In genomic region chr14:95424533-95424932, GRCh38 we compare ENCODE assay signal across 1 cellular context.
TF ChIP-seq lines count a peak whose summit lies in the region.

No MANE protein-coding gene starts in this region.

TF ChIP-seq in K562, 482 proteins besides CTCF, POLR2A, EP300 and RAD21 (continued from another document and continues in another):
- TF ChIP-seq GMEB1 (CRISPR knock-in tag; IDR thresholded peaks at IDR 0.05) (no peak), TCF3 (CRISPR knock-in tag; IDR thresholded peaks at IDR 0.05) (peak; percentile 38; the same call in 1 of the 2 replicates), NKRF (IDR thresholded peaks at IDR 0.05; ENCODE audit: borderline replicate concordance) (no peak), FOXK2 (conservative IDR thresholded peaks at IDR 0.05 in 1 of 2, IDR thresholded peaks at IDR 0.05 in 1 of 2; ENCODE audit: low read depth in 2 of 2) (no peak), NCOA6 (IDR thresholded peaks at IDR 0.05) (no peak), TEAD4 (IDR thresholded peaks at IDR 0.05; ENCODE audit: low read length) (peak; percentile 41; the same call in 1 of the 2 replicates), TEAD4 (CRISPR knock-in tag; IDR thresholded peaks at IDR 0.05; ENCODE audit: borderline replicate concordance) (no peak), ZNF830 (CRISPR knock-in tag; IDR thresholded peaks at IDR 0.05) (no peak), HMGXB4 (CRISPR knock-in tag; IDR thresholded peaks at IDR 0.05) (no peak), PHF20 (IDR thresholded peaks at IDR 0.05; ENCODE audit: partially characterized antibody) (no peak), SRSF7 (optimal IDR thresholded peaks at IDR 0.05; ENCODE audit: low read depth, low read length) (no peak), ELK3 (CRISPR knock-in tag; IDR thresholded peaks at IDR 0.05) (no peak), ZNF76 (CRISPR knock-in tag; IDR thresholded peaks at IDR 0.05; ENCODE audit: borderline replicate concordance) (no peak), ZNF175 (CRISPR knock-in tag; IDR thresholded peaks at IDR 0.05; ENCODE audit: low read depth) (no peak), CREB3L1 (IDR thresholded peaks at IDR 0.05; ENCODE audit: borderline replicate concordance, low read depth) (no peak), STAT5A (IDR thresholded peaks at IDR 0.05; ENCODE audit: borderline replicate concordance, low read length) (no peak), L3MBTL2 (IDR thresholded peaks at IDR 0.05) (peak; percentile 36; the same call in 1 of the 2 replicates), STAG1 (CRISPR knock-in tag; IDR thresholded peaks at IDR 0.05; ENCODE audit: borderline replicate concordance) (no peak), PML (IDR thresholded peaks at IDR 0.05; ENCODE audit: low read length) (no peak), ZNF174 (CRISPR knock-in tag; IDR thresholded peaks at IDR 0.05) (no peak), TOE1 (IDR thresholded peaks at IDR 0.05; ENCODE audit: borderline replicate concordance) (no peak), TOE1 (CRISPR knock-in tag; IDR thresholded peaks at IDR 0.05; ENCODE audit: borderline replicate concordance, low read depth) (no peak), HIVEP1 (CRISPR knock-in tag; IDR thresholded peaks at IDR 0.05) (no peak), MYC (IDR thresholded peaks at IDR 0.05; ENCODE audit: low read depth, low read length) (peak; percentile 36; the same call in 1 of the 2 replicates), MYC (CRISPR knock-in tag; IDR thresholded peaks at IDR 0.05; ENCODE audit: borderline replicate concordance, low read depth) (no peak), ATF7 (IDR thresholded peaks at IDR 0.05) (peak; percentile 32; the same call in 1 of the 2 replicates), MTA2 (IDR thresholded peaks at IDR 0.05; ENCODE audit: low read depth) (no peak), ATF1 (CRISPR knock-in tag; IDR thresholded peaks at IDR 0.05) (no peak), ATF1 (tag; IDR thresholded peaks at IDR 0.05) (peak; percentile 19; the same call in 1 of the 2 replicates), CREM (IDR thresholded peaks at IDR 0.05; ENCODE audit: low read depth) (peak; percentile 46; the same call in 1 of the 2 replicates), ZBTB33 (CRISPR knock-in tag; IDR thresholded peaks at IDR 0.05) (no peak), ADNP (tag; IDR thresholded peaks at IDR 0.05) (no peak)
- TF ChIP-seq, protein P1, sequence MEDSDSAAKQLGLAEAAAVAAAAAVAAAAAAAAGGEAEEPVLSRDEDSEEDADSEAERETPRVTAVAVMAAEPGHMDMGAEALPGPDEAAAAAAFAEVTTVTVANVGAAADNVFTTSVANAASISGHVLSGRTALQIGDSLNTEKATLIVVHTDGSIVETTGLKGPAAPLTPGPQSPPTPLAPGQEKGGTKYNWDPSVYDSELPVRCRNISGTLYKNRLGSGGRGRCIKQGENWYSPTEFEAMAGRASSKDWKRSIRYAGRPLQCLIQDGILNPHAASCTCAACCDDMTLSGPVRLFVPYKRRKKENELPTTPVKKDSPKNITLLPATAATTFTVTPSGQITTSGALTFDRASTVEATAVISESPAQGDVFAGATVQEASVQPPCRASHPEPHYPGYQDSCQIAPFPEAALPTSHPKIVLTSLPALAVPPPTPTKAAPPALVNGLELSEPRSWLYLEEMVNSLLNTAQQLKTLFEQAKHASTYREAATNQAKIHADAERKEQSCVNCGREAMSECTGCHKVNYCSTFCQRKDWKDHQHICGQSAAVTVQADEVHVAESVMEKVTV (CRISPR knock-in tag; IDR thresholded peaks at IDR 0.05): no peak
- TF ChIP-seq, protein P2, sequence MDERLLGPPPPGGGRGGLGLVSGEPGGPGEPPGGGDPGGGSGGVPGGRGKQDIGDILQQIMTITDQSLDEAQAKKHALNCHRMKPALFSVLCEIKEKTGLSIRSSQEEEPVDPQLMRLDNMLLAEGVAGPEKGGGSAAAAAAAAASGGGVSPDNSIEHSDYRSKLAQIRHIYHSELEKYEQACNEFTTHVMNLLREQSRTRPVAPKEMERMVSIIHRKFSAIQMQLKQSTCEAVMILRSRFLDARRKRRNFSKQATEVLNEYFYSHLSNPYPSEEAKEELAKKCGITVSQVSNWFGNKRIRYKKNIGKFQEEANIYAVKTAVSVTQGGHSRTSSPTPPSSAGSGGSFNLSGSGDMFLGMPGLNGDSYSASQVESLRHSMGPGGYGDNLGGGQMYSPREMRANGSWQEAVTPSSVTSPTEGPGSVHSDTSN (CRISPR knock-in tag; IDR thresholded peaks at IDR 0.05; ENCODE audit: low read depth): no peak
- TF ChIP-seq, protein P2 (tag; conservative IDR thresholded peaks at IDR 0.05; ENCODE audit: low read depth): no peak
- TF ChIP-seq, protein P3, sequence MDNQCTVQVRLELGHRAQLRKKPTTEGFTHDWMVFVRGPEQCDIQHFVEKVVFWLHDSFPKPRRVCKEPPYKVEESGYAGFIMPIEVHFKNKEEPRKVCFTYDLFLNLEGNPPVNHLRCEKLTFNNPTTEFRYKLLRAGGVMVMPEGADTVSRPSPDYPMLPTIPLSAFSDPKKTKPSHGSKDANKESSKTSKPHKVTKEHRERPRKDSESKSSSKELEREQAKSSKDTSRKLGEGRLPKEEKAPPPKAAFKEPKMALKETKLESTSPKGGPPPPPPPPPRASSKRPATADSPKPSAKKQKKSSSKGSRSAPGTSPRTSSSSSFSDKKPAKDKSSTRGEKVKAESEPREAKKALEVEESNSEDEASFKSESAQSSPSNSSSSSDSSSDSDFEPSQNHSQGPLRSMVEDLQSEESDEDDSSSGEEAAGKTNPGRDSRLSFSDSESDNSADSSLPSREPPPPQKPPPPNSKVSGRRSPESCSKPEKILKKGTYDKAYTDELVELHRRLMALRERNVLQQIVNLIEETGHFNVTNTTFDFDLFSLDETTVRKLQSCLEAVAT (IDR thresholded peaks at IDR 0.05): no peak
- TF ChIP-seq, protein P4, sequence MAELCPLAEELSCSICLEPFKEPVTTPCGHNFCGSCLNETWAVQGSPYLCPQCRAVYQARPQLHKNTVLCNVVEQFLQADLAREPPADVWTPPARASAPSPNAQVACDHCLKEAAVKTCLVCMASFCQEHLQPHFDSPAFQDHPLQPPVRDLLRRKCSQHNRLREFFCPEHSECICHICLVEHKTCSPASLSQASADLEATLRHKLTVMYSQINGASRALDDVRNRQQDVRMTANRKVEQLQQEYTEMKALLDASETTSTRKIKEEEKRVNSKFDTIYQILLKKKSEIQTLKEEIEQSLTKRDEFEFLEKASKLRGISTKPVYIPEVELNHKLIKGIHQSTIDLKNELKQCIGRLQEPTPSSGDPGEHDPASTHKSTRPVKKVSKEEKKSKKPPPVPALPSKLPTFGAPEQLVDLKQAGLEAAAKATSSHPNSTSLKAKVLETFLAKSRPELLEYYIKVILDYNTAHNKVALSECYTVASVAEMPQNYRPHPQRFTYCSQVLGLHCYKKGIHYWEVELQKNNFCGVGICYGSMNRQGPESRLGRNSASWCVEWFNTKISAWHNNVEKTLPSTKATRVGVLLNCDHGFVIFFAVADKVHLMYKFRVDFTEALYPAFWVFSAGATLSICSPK (IDR thresholded peaks at IDR 0.05; ENCODE audit: borderline replicate concordance): no peak
- TF ChIP-seq, protein P5, sequence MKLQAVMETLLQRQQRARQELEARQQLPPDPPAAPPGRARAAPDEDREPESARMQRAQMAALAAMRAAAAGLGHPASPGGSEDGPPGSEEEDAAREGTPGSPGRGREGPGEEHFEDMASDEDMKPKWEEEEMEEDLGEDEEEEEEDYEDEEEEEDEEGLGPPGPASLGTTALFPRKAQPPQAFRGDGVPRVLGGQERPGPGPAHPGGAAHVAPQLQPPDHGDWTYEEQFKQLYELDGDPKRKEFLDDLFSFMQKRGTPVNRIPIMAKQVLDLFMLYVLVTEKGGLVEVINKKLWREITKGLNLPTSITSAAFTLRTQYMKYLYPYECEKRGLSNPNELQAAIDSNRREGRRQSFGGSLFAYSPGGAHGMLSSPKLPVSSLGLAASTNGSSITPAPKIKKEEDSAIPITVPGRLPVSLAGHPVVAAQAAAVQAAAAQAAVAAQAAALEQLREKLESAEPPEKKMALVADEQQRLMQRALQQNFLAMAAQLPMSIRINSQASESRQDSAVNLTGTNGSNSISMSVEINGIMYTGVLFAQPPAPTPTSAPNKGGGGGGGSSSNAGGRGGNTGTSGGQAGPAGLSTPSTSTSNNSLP (IDR thresholded peaks at IDR 0.05; ENCODE audit: borderline replicate concordance, low read depth, low read length): no peak
- TF ChIP-seq, protein P6, sequence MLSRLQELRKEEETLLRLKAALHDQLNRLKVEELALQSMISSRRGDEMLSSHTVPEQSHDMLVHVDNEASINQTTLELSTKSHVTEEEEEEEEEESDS (CRISPR knock-in tag; IDR thresholded peaks at IDR 0.05): no peak
